In the genomic region with DNA sequence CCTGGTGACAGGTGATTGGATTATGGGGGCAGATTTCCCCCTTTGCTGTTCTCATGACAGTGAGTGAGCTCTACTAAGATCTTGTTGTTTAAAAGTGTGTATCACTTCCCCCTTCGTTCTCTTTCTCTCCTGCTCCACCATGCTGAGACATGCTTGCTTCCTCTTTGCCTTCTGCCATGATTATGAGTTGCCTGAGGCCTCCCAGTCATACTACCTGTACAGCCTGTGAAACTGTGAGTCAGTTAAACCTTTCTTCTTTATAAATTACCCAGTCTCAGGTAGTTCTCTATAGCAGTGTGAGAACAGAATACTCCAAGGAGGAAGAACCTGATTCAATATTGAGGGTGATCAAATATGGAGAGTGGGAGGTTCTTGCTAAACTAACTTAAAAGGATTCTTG, we compare ENCODE assay signal across 17 cellular contexts.
"Had no signal": no experiment of that assay in that cellular context is flagged by ENCODE, and none has a peak within 500 bp of the region (broad histone marks: within the 10 kb centered on the region; RNA-seq: fewer than 3 reads in every experiment).

No MANE protein-coding gene starts in this region.

- H3K27me3 ChIP-seq: esophagus muscularis mucosa, hepatocyte, sigmoid colon, stomach, transverse colon had no signal

- H3K9me3 ChIP-seq: esophagus muscularis mucosa, psoas muscle, sigmoid colon, stomach, thoracic aorta, transverse colon had no signal

- ATAC-seq: effector memory CD8-positive, alpha-beta T cell; naive thymus-derived CD4-positive, alpha-beta T cell; psoas muscle had no signal

- H3K4me3 ChIP-seq: esophagus muscularis mucosa, hepatocyte, psoas muscle, sigmoid colon, skin epidermis, stomach, thoracic aorta, transverse colon had no signal

- H3K4me1 ChIP-seq: esophagus muscularis mucosa, psoas muscle, sigmoid colon, stomach, transverse colon had no signal

- DNase-seq: effector memory CD8-positive, alpha-beta T cell; foreskin fibroblast; head of caudate nucleus; kidney glomerular epithelial cell; naive thymus-derived CD4-positive, alpha-beta T cell; nephron progenitor cell; psoas muscle; sigmoid colon; stimulated activated CD4-positive, alpha-beta T cell treated with anti-CD3 and anti-CD28 coated beads, Interleukin-2, amount 100 ng/mL, for 24 hours; stimulated activated naive CD4-positive, alpha-beta T cell; stomach; substantia nigra; transverse colon had no signal

- H3K27ac ChIP-seq: esophagus muscularis mucosa, hepatocyte, psoas muscle, sigmoid colon, skin epidermis, stomach, thoracic aorta, transverse colon had no signal
